ENCODE assay signal across 11 cellular contexts in genomic region chr5:159469496-159470370, GRCh38.
A peak's percentile ranks its signal among the peaks of the same experiment; 100 is the strongest.
DNase-seq lines count a peak whose midpoint lies in the region; ATAC-seq and TF ChIP-seq lines count a peak whose summit lies in the region.
"Had no signal": no experiment of that assay in that cellular context is flagged by ENCODE, and none has a peak within 500 bp of the region (broad histone marks: within the 10 kb centered on the region; RNA-seq: fewer than 3 reads in every experiment).

No MANE protein-coding gene starts in this region.

- H3K27ac Mint-ChIP-seq in activated CD8-positive, alpha-beta memory T cell treated with anti-CD3 and anti-CD28 coated beads, Interleukin-2, amount 10 ng/mL, durations not matched to agents 7 days and 5 days: no peak overlapping the region
- no peak overlapping the region for H3K27ac Mint-ChIP-seq in activated B cell treated with CpG ODN at 0.5 μM for 24 hours
- no peak overlapping the region for H3K27ac Mint-ChIP-seq in stimulated activated memory B cell treated with anti-CD40 and anti-IgM and Interleukin-4, amounts not matched to agents 10 μg/mL and 1 μg/mL and 100 μg/mL, for 72 hours
- H3K27ac Mint-ChIP-seq: activated naive CD4-positive, alpha-beta T cell treated with anti-CD3 and anti-CD28 coated beads, Interleukin-2, amount 50 U/mL, for 72 hours had no signal

- peak; percentile 74 for ATAC-seq in activated CD8-positive, alpha-beta memory T cell treated with anti-CD3 and anti-CD28 coated beads, Interleukin-2, amount 10 ng/mL, durations not matched to agents 7 days and 5 days
- ATAC-seq in HG02938 (IDR thresholded peaks at IDR 0.05; ENCODE audit: unreplicated experiment): peak; percentile 90
- ATAC-seq in activated B cell treated with CpG ODN at 0.5 μM for 24 hours (ENCODE audit: low read depth): peak; percentile 76
- peak; percentile 85 for ATAC-seq in stimulated activated memory B cell treated with anti-CD40 and anti-IgM and Interleukin-4, amounts not matched to agents 10 μg/mL and 1 μg/mL and 100 μg/mL, for 72 hours
- no peak for ATAC-seq in omental fat pad (ENCODE audit: low FRiP score)
- ATAC-seq: K562 had no signal

- H3K4me3 Mint-ChIP-seq in activated CD8-positive, alpha-beta memory T cell treated with anti-CD3 and anti-CD28 coated beads, Interleukin-2, amount 10 ng/mL, durations not matched to agents 7 days and 5 days: no peak overlapping the region
- H3K4me3 Mint-ChIP-seq in activated B cell treated with CpG ODN at 0.5 μM for 24 hours: no peak overlapping the region
- H3K4me3 Mint-ChIP-seq in stimulated activated memory B cell treated with anti-CD40 and anti-IgM and Interleukin-4, amounts not matched to agents 10 μg/mL and 1 μg/mL and 100 μg/mL, for 72 hours: no peak overlapping the region

- peaks cover 4% of the 10 kb centered on the region for H3K9me3 Mint-ChIP-seq in activated CD8-positive, alpha-beta memory T cell treated with anti-CD3 and anti-CD28 coated beads, Interleukin-2, amount 10 ng/mL, durations not matched to agents 7 days and 5 days (ENCODE audit: low read depth)
- H3K9me3 Mint-ChIP-seq in activated B cell treated with CpG ODN at 0.5 μM for 24 hours: peaks cover 6% of the 10 kb centered on the region
- peaks cover 6% of the 10 kb centered on the region for H3K9me3 Mint-ChIP-seq in stimulated activated memory B cell treated with anti-CD40 and anti-IgM and Interleukin-4, amounts not matched to agents 10 μg/mL and 1 μg/mL and 100 μg/mL, for 72 hours

- no peaks in the 10 kb centered on the region for H3K4me1 ChIP-seq in vagina

- no peak overlapping the region for H3K27ac ChIP-seq in vagina

- no peaks in the 10 kb centered on the region for H3K36me3 ChIP-seq in vagina

- CTCF ChIA-PET in activated CD8-positive, alpha-beta memory T cell treated with anti-CD3 and anti-CD28 coated beads, Interleukin-2, amount 10 ng/mL, durations not matched to agents 7 days and 5 days (lab: Charles Lee): no interaction called here
- CTCF ChIA-PET in activated B cell treated with CpG ODN at 0.5 μM for 24 hours (lab: Charles Lee): no interaction called here

- peak; percentile 60 for DNase-seq in activated CD8-positive, alpha-beta memory T cell treated with anti-CD3 and anti-CD28 coated beads, Interleukin-2, amount 10 ng/mL, durations not matched to agents 7 days and 5 days
- no peak for DNase-seq in activated CD8-positive, alpha-beta memory T cell treated with anti-CD3 and anti-CD28 coated beads for 24 hours
- DNase-seq in activated B cell treated with CpG ODN at 0.5 μM for 24 hours (no peak), hypothalamus (lab: John Stamatoyannopoulos, UW) (no peak), omental fat pad (ENCODE audit: low spot score) (no peak), vagina (ENCODE audit: extremely low spot score in 2 of 2) (no peak)
- DNase-seq: SHP77 had no signal

- H3K27me3 ChIP-seq in vagina: no peaks in the 10 kb centered on the region

- TF ChIP-seq CTCF in activated B cell treated with CpG ODN at 0.5 μM for 24 hours (IDR thresholded peaks at IDR 0.05) (no peak), omental fat pad (IDR thresholded peaks at IDR 0.05) (no peak), vagina (IDR thresholded peaks at IDR 0.05) (no peak)

- peaks cover 43% of the 10 kb centered on the region for H3K27me3 Mint-ChIP-seq in activated CD8-positive, alpha-beta memory T cell treated with anti-CD3 and anti-CD28 coated beads, Interleukin-2, amount 10 ng/mL, durations not matched to agents 7 days and 5 days
- no peaks in the 10 kb centered on the region for H3K27me3 Mint-ChIP-seq in activated B cell treated with CpG ODN at 0.5 μM for 24 hours
- H3K27me3 Mint-ChIP-seq in stimulated activated memory B cell treated with anti-CD40 and anti-IgM and Interleukin-4, amounts not matched to agents 10 μg/mL and 1 μg/mL and 100 μg/mL, for 72 hours: no peaks in the 10 kb centered on the region

- no peak overlapping the region for H3K4me3 ChIP-seq in vagina
- H3K4me3 ChIP-seq: K562 had no signal

- H3K36me3 Mint-ChIP-seq in activated CD8-positive, alpha-beta memory T cell treated with anti-CD3 and anti-CD28 coated beads, Interleukin-2, amount 10 ng/mL, durations not matched to agents 7 days and 5 days: no peaks in the 10 kb centered on the region
- peaks cover 6% of the 10 kb centered on the region for H3K36me3 Mint-ChIP-seq in activated B cell treated with CpG ODN at 0.5 μM for 24 hours (ENCODE audit: low read depth)
- peaks cover 11% of the 10 kb centered on the region for H3K36me3 Mint-ChIP-seq in stimulated activated memory B cell treated with anti-CD40 and anti-IgM and Interleukin-4, amounts not matched to agents 10 μg/mL and 1 μg/mL and 100 μg/mL, for 72 hours

- intact Hi-C loops in activated B cell treated with CpG ODN at 0.5 μM for 24 hours (cut with micrococcal nuclease) (no loop called here), vagina (cut with DNase I) (no loop called here)

- H3K9me3 ChIP-seq in vagina: no peaks in the 10 kb centered on the region

- peaks cover 15% of the 10 kb centered on the region for H3K4me1 Mint-ChIP-seq in activated CD8-positive, alpha-beta memory T cell treated with anti-CD3 and anti-CD28 coated beads, Interleukin-2, amount 10 ng/mL, durations not matched to agents 7 days and 5 days
- H3K4me1 Mint-ChIP-seq in activated B cell treated with CpG ODN at 0.5 μM for 24 hours: peaks cover 16% of the 10 kb centered on the region
- peaks cover 18% of the 10 kb centered on the region for H3K4me1 Mint-ChIP-seq in stimulated activated memory B cell treated with anti-CD40 and anti-IgM and Interleukin-4, amounts not matched to agents 10 μg/mL and 1 μg/mL and 100 μg/mL, for 72 hours

- POLR2A ChIA-PET in activated B cell treated with CpG ODN at 0.5 μM for 24 hours (lab: Charles Lee): interaction anchor here (1.0 to 1.5 kb wide), 2 partner anchors 10 to 13 kb away, joined by 3 read pairs; no protein-coding TSS in a partner anchor

- no peak for TF ChIP-seq POLR2A in vagina (IDR thresholded peaks at IDR 0.05)
